In genomic region chr2:202382684-202383083, GRCh38 we compare ENCODE assay signal across 24 cellular contexts. TPM values are rescaled to one million over a fixed set of nuclear protein-coding genes. Genes with fewer than 3 reads are reported as not detected.
DNase-seq lines count a peak whose midpoint lies in the region; ATAC-seq, FAIRE-seq and TF ChIP-seq lines count a peak whose summit lies in the region.
"Had no signal": no experiment of that assay in that cellular context is flagged by ENCODE, and none has a peak within 500 bp of the region (broad histone marks: within the 10 kb centered on the region; RNA-seq: fewer than 3 reads in every experiment).

No MANE protein-coding gene starts in this region.

- H4K8ac ChIP-seq in IMR-90 (ENCODE audit: low read depth in 2 of 2, low read length in 2 of 2) (no peak overlapping the region), mesendoderm (ENCODE audit: low read depth, low read length) (no peak overlapping the region)

- no peak for TF ChIP-seq RAD21 in IMR-90 (IDR thresholded peaks at IDR 0.05; ENCODE audit: low read length)

- no peak overlapping the region for H4K91ac ChIP-seq in IMR-90 (ENCODE audit: insufficient read depth, low read depth, low read length)

- in situ Hi-C loops in IMR-90 (cut with MboI; ENCODE audit: low sequenced_read_pairs) = no loop called here

- H2AK5ac ChIP-seq in IMR-90 (ENCODE audit: low read depth, low read length) (no peak overlapping the region), mesendoderm (ENCODE audit: low read length) (no peak overlapping the region)

- ATAC-seq in IMR-90 (ENCODE audit: low read depth) = no peak
- ATAC-seq: HCT116 had no signal

- H3K27ac ChIP-seq in IMR-90 (ENCODE audit: insufficient read depth, low read length) = no peak overlapping the region
- no peak overlapping the region for H3K27ac ChIP-seq in endodermal cell (ENCODE audit: low read depth, low read length)
- H3K27ac ChIP-seq in mesendoderm (ENCODE audit: low read depth, low read length) = no peak overlapping the region
- no peak overlapping the region for H3K27ac ChIP-seq in A673 (ENCODE audit: low read depth, low read length, poor library complexity, severe bottlenecking)
- no peak overlapping the region for H3K27ac ChIP-seq in CD4-positive, alpha-beta memory T cell (ENCODE audit: low read depth, low read length)
- H3K27ac ChIP-seq: BLaER1 treated with 17β-estradiol and CSF1 and Interleukin-3, amounts not matched to agents 10 nM and 100 nM; HL-60 had no signal

- no peak overlapping the region for H3K9ac ChIP-seq in IMR-90 (ENCODE audit: low read depth, low read length)
- no peak overlapping the region for H3K9ac ChIP-seq in endodermal cell (ENCODE audit: extremely low read depth, low read length, poor library complexity, severe bottlenecking)
- H3K9ac ChIP-seq in mesendoderm (ENCODE audit: low read length) = no peak overlapping the region
- H3K9ac ChIP-seq: BLaER1 treated with 17β-estradiol and CSF1 and Interleukin-3, amounts not matched to agents 10 nM and 100 nM had no signal

- peaks cover 28% of the 10 kb centered on the region for H3K4me1 Mint-ChIP-seq in endodermal cell
- peaks cover 29 to 47% (median 39%) of the 10 kb centered on the region in 4 donors for H3K4me1 Mint-ChIP-seq in CD4-positive, alpha-beta memory T cell

- H3K9me3 Mint-ChIP-seq in endodermal cell = no peaks in the 10 kb centered on the region
- no peaks in the 10 kb centered on the region for H3K9me3 Mint-ChIP-seq in CD4-positive, alpha-beta memory T cell
- H3K9me3 Mint-ChIP-seq: CD8-positive, alpha-beta memory T cell had no signal

- H2BK5ac ChIP-seq in IMR-90 (ENCODE audit: low read depth, low read length, poor library complexity, severe bottlenecking) (peak overlapping the region; percentile 22), mesendoderm (ENCODE audit: low read length) (no peak overlapping the region)

- H3K36me3 ChIP-seq in IMR-90 (ENCODE audit: control insufficient read depth, insufficient read depth, low read length) = no peaks in the 10 kb centered on the region
- H3K36me3 ChIP-seq in endodermal cell (ENCODE audit: control insufficient read depth, insufficient read depth, low read length) = peaks cover 50% of the 10 kb centered on the region
- H3K36me3 ChIP-seq in mesendoderm (ENCODE audit: control insufficient read depth, insufficient read depth, low read length) = no peaks in the 10 kb centered on the region
- H3K36me3 ChIP-seq in A673 (ENCODE audit: insufficient read depth, low read length, poor library complexity, severe bottlenecking) = no peaks in the 10 kb centered on the region
- H3K36me3 ChIP-seq in CD4-positive, alpha-beta memory T cell (ENCODE audit: insufficient read depth, low read length) = no peaks in the 10 kb centered on the region

- POLR2A ChIA-PET in IMR-90 (lab: Charles Lee; ENCODE audit: unreplicated experiment) = no interaction called here
- POLR2A ChIA-PET in HEK293T (lab: Yijun Ruan, JAX) = no interaction called here
- POLR2A ChIA-PET in A673 (lab: Charles Lee; ENCODE audit: low non-redundant PET) = no interaction called here
- POLR2A ChIA-PET in CD4-positive, alpha-beta memory T cell (lab: Charles Lee; ENCODE audit: partially characterized antibody) = no interaction called here

- TF ChIP-seq POLR2A in IMR-90 (IDR thresholded peaks at IDR 0.05; ENCODE audit: low read depth, low read length) = no peak

- no peak overlapping the region for H2BK120ac ChIP-seq in IMR-90 (ENCODE audit: low read depth, low read length)
- no peak overlapping the region for H2BK120ac ChIP-seq in mesendoderm (ENCODE audit: low read depth, low read length)

- H3K56ac ChIP-seq in IMR-90 (ENCODE audit: extremely low read depth, insufficient read depth, low read length) = no peak overlapping the region
- H3K56ac ChIP-seq in mesendoderm (ENCODE audit: low read length) = no peak overlapping the region

- no peak overlapping the region for H2AK9ac ChIP-seq in IMR-90 (replicated peaks; ENCODE audit: low read depth, low read length, poor library complexity)

- H2BK15ac ChIP-seq in IMR-90 (ENCODE audit: low read depth, low read length) (no peak overlapping the region; the same call in 2 of the 3 replicates), mesendoderm (replicated peaks; ENCODE audit: low read depth) (no peak overlapping the region)

- CTCF ChIA-PET in IMR-90 (lab: Yijun Ruan, JAX) = no interaction called here
- CTCF ChIA-PET in HEK293T (lab: Yijun Ruan, JAX) = no interaction called here
- CTCF ChIA-PET in A673 (lab: Charles Lee) = no interaction called here
- CTCF ChIA-PET in CD4-positive, alpha-beta memory T cell (lab: Charles Lee; ENCODE audit: partially characterized antibody) = no interaction called here

- TF ChIP-seq CTCF in IMR-90 (conservative IDR thresholded peaks at IDR 0.05; ENCODE audit: low read depth, low read length) (no peak), endodermal cell (conservative IDR thresholded peaks at IDR 0.05) (no peak), A673 (conservative IDR thresholded peaks at IDR 0.05; ENCODE audit: low read depth, low read length) (no peak)

- WGBS in IMR-90 (ENCODE audit: extremely low coverage in 2 of 2, insufficient read length in 1 of 2), 2 experiments = no CpG with 5 or more reads among the region's 2 CpGs
- WGBS in endodermal cell (ENCODE audit: insufficient coverage in 1 of 2, insufficient read length in 1 of 2), 2 experiments = 89 to 100% methylated on average over 1 to 2 of the region's 2 CpGs
- no CpG with 5 or more reads among the region's 2 CpGs for WGBS in mesendoderm (ENCODE audit: extremely low coverage, insufficient coverage, low lambda C conversion rate)

- H2BK20ac ChIP-seq in IMR-90 (ENCODE audit: low read depth, low read length) = no peak overlapping the region

- dilution Hi-C loops in IMR-90 (cut with HindIII; ENCODE audit: low sequenced_read_pairs, unreplicated experiment) = no loop called here

- no peak overlapping the region for H3K4me3 ChIP-seq in IMR-90 (ENCODE audit: insufficient read depth, low read depth, low read length)
- H3K4me3 ChIP-seq in endodermal cell (ENCODE audit: low read length) = peak overlapping the region; percentile 76
- H3K4me3 ChIP-seq in mesendoderm (ENCODE audit: low read length) = no peak overlapping the region
- H3K4me3 ChIP-seq in A673 (ENCODE audit: low read depth, low read length, poor library complexity, severe bottlenecking) = no peak overlapping the region
- no peak overlapping the region for H3K4me3 ChIP-seq in CD4-positive, alpha-beta memory T cell (ENCODE audit: low read length in 2 of 2)
- H3K4me3 ChIP-seq: BLaER1 treated with 17β-estradiol and CSF1 and Interleukin-3, amounts not matched to agents 10 nM and 100 nM had no signal

- H4K5ac ChIP-seq in IMR-90 (ENCODE audit: low read depth, low read length) = no peak overlapping the region
- H4K5ac ChIP-seq in mesendoderm (ENCODE audit: low read length) = no peak overlapping the region

- peaks cover 6% of the 10 kb centered on the region for H3K4me1 ChIP-seq in IMR-90 (ENCODE audit: control insufficient read depth, insufficient read depth, low read length)
- peaks cover 5% of the 10 kb centered on the region for H3K4me1 ChIP-seq in endodermal cell (ENCODE audit: control insufficient read depth, insufficient read depth, low read length)
- H3K4me1 ChIP-seq in mesendoderm (ENCODE audit: control insufficient read depth, low read depth, low read length) = peaks cover 2% of the 10 kb centered on the region
- peaks cover 25% of the 10 kb centered on the region for H3K4me1 ChIP-seq in A673 (ENCODE audit: insufficient read depth, low read length, poor library complexity, severe bottlenecking)
- peaks cover 26% of the 10 kb centered on the region for H3K4me1 ChIP-seq in CD4-positive, alpha-beta memory T cell (ENCODE audit: insufficient read depth, low read length)

- no peak for DNase-seq in IMR-90
- peak; percentile 42 for DNase-seq in endodermal cell
- DNase-seq in mesendoderm = peak; percentile 44
- no peak for DNase-seq in HEK293T (ENCODE audit: extremely low spot score)
- no peak for DNase-seq in cerebellum (ENCODE audit: low spot score)
- DNase-seq in A673 (ENCODE audit: low spot score) = no peak
- no peak for DNase-seq in CD4-positive, alpha-beta memory T cell
- DNase-seq: 8988T; CD8-positive, alpha-beta memory T cell; COR-L47; DMS 273 treated with DMSO at 0.1 percent for 48 hours; DMS53; DND-41; EL; GOT3; H7; KBM-7 had no signal

- H3K14ac ChIP-seq in IMR-90 (replicated peaks; ENCODE audit: low read depth, low read length) = no peak overlapping the region

- H3K27me3 ChIP-seq in IMR-90 (ENCODE audit: control insufficient read depth, insufficient read depth, low read length) (no peaks in the 10 kb centered on the region), endodermal cell (ENCODE audit: control insufficient read depth, insufficient read depth, low read length, poor library complexity, severe bottlenecking) (no peaks in the 10 kb centered on the region), mesendoderm (ENCODE audit: insufficient read depth, low read length, poor library complexity) (no peaks in the 10 kb centered on the region), A673 (replicated peaks; ENCODE audit: insufficient read depth, low read depth, low read length, poor library complexity) (no peaks in the 10 kb centered on the region)
- no peaks in the 10 kb centered on the region for H3K27me3 ChIP-seq in CD4-positive, alpha-beta memory T cell (ENCODE audit: insufficient read depth, low read length)

- peaks cover 5% of the 10 kb centered on the region for H3K9me1 ChIP-seq in IMR-90 (ENCODE audit: insufficient read depth, low read length)

- H3K18ac ChIP-seq in IMR-90 (ENCODE audit: low read depth, low read length) = no peak overlapping the region
- H3K18ac ChIP-seq in mesendoderm (ENCODE audit: low read length) = no peak overlapping the region

- BruUV-seq in IMR-90 (replicated peaks; lab: Mats Ljungman, UMichigan) (no TSS peak), A673 (replicated peaks; lab: Mats Ljungman, UMichigan) (no TSS peak)

- H3K9me3 ChIP-seq in IMR-90 (ENCODE audit: control insufficient read depth, insufficient read depth, low read length) = no peaks in the 10 kb centered on the region
- no peaks in the 10 kb centered on the region for H3K9me3 ChIP-seq in endodermal cell (ENCODE audit: control insufficient read depth, low read length)
- no peaks in the 10 kb centered on the region for H3K9me3 ChIP-seq in A673 (ENCODE audit: low read depth, low read length, poor library complexity, severe bottlenecking)
- no peaks in the 10 kb centered on the region for H3K9me3 ChIP-seq in CD4-positive, alpha-beta memory T cell (ENCODE audit: control insufficient read depth in 1 of 2, low read length in 2 of 2)
- H3K9me3 ChIP-seq: BLaER1 treated with 17β-estradiol and CSF1 and Interleukin-3, amounts not matched to agents 10 nM and 100 nM had no signal

- H2AFZ ChIP-seq in IMR-90 (replicated peaks; ENCODE audit: low read length, poor library complexity) = no peak overlapping the region

- H3K79me2 ChIP-seq in mesendoderm (ENCODE audit: control insufficient read depth, insufficient read depth, low read length) = peaks cover 80% of the 10 kb centered on the region

- H3K4me2 ChIP-seq in IMR-90 (ENCODE audit: low read depth, low read length) (no peak overlapping the region), mesendoderm (ENCODE audit: low read length) (no peak overlapping the region)
- H3K4me2 ChIP-seq: BLaER1 treated with 17β-estradiol and CSF1 and Interleukin-3, amounts not matched to agents 10 nM and 100 nM had no signal

- intact Hi-C loops in IMR-90 (cut with micrococcal nuclease) (no loop called here), A673 (cut with micrococcal nuclease; ENCODE audit: unreplicated experiment) (no loop called here)
- intact Hi-C loops in CD4-positive, alpha-beta memory T cell (cut with micrococcal nuclease) = no loop called here

- FAIRE-seq in G401.6 (lab: Jason Lieb, UNC) = peak; percentile 6
- FAIRE-seq: GM12892, GM18507 had no signal

- H3K27ac Mint-ChIP-seq in endodermal cell = no peak overlapping the region
- H3K27ac Mint-ChIP-seq in CD4-positive, alpha-beta memory T cell = no peak overlapping the region
- H3K27ac Mint-ChIP-seq: B cell had no signal

- H3K79me1 ChIP-seq in IMR-90 (ENCODE audit: low read depth in 1 of 2, low read length in 2 of 2) (peaks cover 5 to 40% of the 10 kb centered on the region in 2 experiments; a peak in 3 of 4 replicates), mesendoderm (ENCODE audit: low read length) (no peaks in the 10 kb centered on the region)

- H3K4me3 Mint-ChIP-seq in endodermal cell = no peak overlapping the region
- no peak overlapping the region for H3K4me3 Mint-ChIP-seq in CD4-positive, alpha-beta memory T cell
- H3K4me3 Mint-ChIP-seq: B cell; CD8-positive, alpha-beta memory T cell had no signal

- H3K4ac ChIP-seq in IMR-90 (ENCODE audit: low read depth, low read length) = no peak overlapping the region
- H3K4ac ChIP-seq in mesendoderm (ENCODE audit: low read depth, low read length) = no peak overlapping the region

- H3K23ac ChIP-seq in IMR-90 (ENCODE audit: low read depth, low read length) (peak overlapping the region; percentile 55; the same call in 1 of the 2 replicates), mesendoderm (ENCODE audit: low read length) (no peak overlapping the region)

- no peaks in the 10 kb centered on the region for H3K27me3 Mint-ChIP-seq in endodermal cell (ENCODE audit: insufficient read depth)
- H3K27me3 Mint-ChIP-seq in CD4-positive, alpha-beta memory T cell = no peaks in the 10 kb centered on the region
- H3K27me3 Mint-ChIP-seq: B cell; CD8-positive, alpha-beta memory T cell had no signal

- H3K36me3 Mint-ChIP-seq in endodermal cell (ENCODE audit: low read depth) = peaks cover 26% of the 10 kb centered on the region
- H3K36me3 Mint-ChIP-seq in CD4-positive, alpha-beta memory T cell = no peaks in the 10 kb centered on the region

- peaks cover 59% of the 10 kb centered on the region for H4K20me1 ChIP-seq in IMR-90 (ENCODE audit: insufficient read depth, low read length)

RNA-seq across cellular contexts. Expression of gene BMPR2, which starts 6.6 kb away (rescaled TPM):
- total RNA-seq in IMR-90 (2012; rRNA removed) = 30.1 and 34.7 TPM in 2 replicates
- polyA plus RNA-seq in IMR-90 (2012; rRNA removed) = 15.7 and 17.0 TPM in 2 replicates
- polyA plus RNA-seq in IMR-90 (2012; cell fraction: cytosol; rRNA removed) = 4.2 and 4.9 TPM in 2 replicates
- 1.8 and 13.4 TPM in 2 replicates for polyA plus RNA-seq in IMR-90 (2012; cell fraction: nucleus; rRNA removed; ENCODE audit: low replicate concordance)
- total RNA-seq in endodermal cell = 10 to 100 TPM; 42.2 to 56.3 TPM
- 32.5 TPM for polyA plus RNA-seq in endodermal cell (2013, experiment 1 of 2)
- 36.1 TPM for polyA plus RNA-seq in endodermal cell (2013, experiment 2 of 2)
- polyA plus RNA-seq in mesendoderm (2013, experiment 1 of 2) = 15.0 TPM
- 15.1 TPM for polyA plus RNA-seq in mesendoderm (2013, experiment 2 of 2)
- 68.8 TPM for total RNA-seq in cerebellum
- 32.0 and 34.9 TPM in 2 replicates for total RNA-seq in A673 (2021)
- total RNA-seq in CD4-positive, alpha-beta memory T cell = 10 to 100 TPM; 18.8 to 20.8 TPM
- polyA plus RNA-seq in CD4-positive, alpha-beta memory T cell = 1 to 10 TPM; 2.3 to 4.2 TPM

Comparison
In these comparisons a context has a peak if more than half of its experiments do, and no peak if none do; other contexts are left out.
1. DNase-seq: peak in endodermal cell (single experiment) and mesendoderm (single experiment); none in IMR-90 (single experiment), HEK293T (single experiment), cerebellum (single experiment), A673 (single experiment) and CD4-positive, alpha-beta memory T cell (0 of 5).